In genomic region chr11:62573006-62573591, GRCh38 we compare ENCODE assay signal across 1 cellular context.
TF ChIP-seq lines count a peak whose summit lies in the region.

No MANE protein-coding gene starts in this region.

TF ChIP-seq in HEK293, 187 proteins besides CTCF, POLR2A, EP300 and RAD21 (continued from another document):
- no peak for TF ChIP-seq AEBP2 (tag by site-specific recombination; IDR thresholded peaks at IDR 0.05; ENCODE audit: borderline replicate concordance)
